Comparison of ENCODE assay signal across 34 cellular contexts in genomic region chr17:82826956-82827355, GRCh38. TPM values are rescaled to one million over a fixed set of nuclear protein-coding genes. Genes with fewer than 3 reads are reported as not detected.
"Had no signal": no experiment of that assay in that cellular context is flagged by ENCODE, and none has a peak within 500 bp of the region (broad histone marks: within the 10 kb centered on the region; RNA-seq: fewer than 3 reads in every experiment).

No MANE protein-coding gene starts in this region.

- H3K9me3 Mint-ChIP-seq: activated CD4-positive, alpha-beta memory T cell treated with anti-CD3 and anti-CD28 coated beads for 36 hours; activated T-cell treated with anti-CD3 and anti-CD28 coated beads, Interleukin-2, amount 50 U/mL, for 4 hours; activated T-helper 1 cell treated with anti-CD3 and anti-CD28 coated beads, Interleukin-12 subunit alpha, Interleukin-12 subunit beta, Interleukin-2, Interleukin-4 antibody, amounts not matched to agents 30 ng/mL and 10 ng/mL and 1 ng/mL, durations not matched to agents 14 hours and 24 hours and 36 hours had no signal

- H3K4me3 Mint-ChIP-seq: activated CD4-positive, alpha-beta memory T cell treated with anti-CD3 and anti-CD28 coated beads for 36 hours; activated naive CD8-positive, alpha-beta T cell treated with anti-CD3 and anti-CD28 coated beads, Interleukin-2, amount 10 ng/mL, durations not matched to agents 7 days and 5 days; activated T-cell treated with anti-CD3 and anti-CD28 coated beads, Interleukin-2, amount 50 U/mL, for 4 hours; activated T-helper 1 cell treated with anti-CD3 and anti-CD28 coated beads, Interleukin-12 subunit alpha, Interleukin-12 subunit beta, Interleukin-2, Interleukin-4 antibody, amounts not matched to agents 30 ng/mL and 10 ng/mL and 1 ng/mL, durations not matched to agents 14 hours and 24 hours and 36 hours; IgD-negative memory B cell had no signal

- DNase-seq: activated CD4-positive, alpha-beta memory T cell treated with anti-CD3 and anti-CD28 coated beads for 36 hours; activated CD4-positive, alpha-beta T cell treated with anti-CD3 and anti-CD28 coated beads, Interleukin-2, amount 50 U/mL, for 1 hour; activated CD8-positive, alpha-beta memory T cell treated with anti-CD3 and anti-CD28 coated beads, Interleukin-2, amount 50 U/mL, for 4 hours; activated naive CD4-positive, alpha-beta T cell treated with anti-CD3 and anti-CD28 coated beads, Interleukin-2, amount 50 U/mL, for 16 hours; activated naive CD8-positive, alpha-beta T cell treated with anti-CD3 and anti-CD28 coated beads, Interleukin-2, amount 10 ng/mL, durations not matched to agents 7 days and 5 days; activated T-cell treated with anti-CD3 and anti-CD28 coated beads for 4 hours; activated T-cell treated with anti-CD3 and anti-CD28 coated beads, Interleukin-2, amount 50 U/mL, for 4 hours; body of pancreas; caudate nucleus; cerebellar nuclear complex; Kasumi-1; KBM-7; MG63; NCI-H1048; NCI-H1105 treated with DMSO at 0.1 percent for 48 hours; NCI-H1436; NCI-H1694; NCI-H2029; NCI-H510A; NCI-H526; NCI-H748 treated with DMSO at 0.1 percent for 48 hours; NK-92 treated with Interleukin-12 subunit alpha and Interleukin-12 subunit beta, amount 100 ng/mL, for 24 hours; PC-3; Peyer's patch; RPMI8226; SW 1271; T-helper 1 cell; T-helper 2 cell; T-helper 9 cell; WERI-Rb-1 had no signal

- H3K27ac ChIP-seq: body of pancreas, breast epithelium, Peyer's patch, WERI-Rb-1 had no signal

- H3K4me1 Mint-ChIP-seq: activated naive CD8-positive, alpha-beta T cell treated with anti-CD3 and anti-CD28 coated beads, Interleukin-2, amount 10 ng/mL, durations not matched to agents 7 days and 5 days; IgD-negative memory B cell had no signal

- H3K27me3 Mint-ChIP-seq: activated CD4-positive, alpha-beta memory T cell treated with anti-CD3 and anti-CD28 coated beads for 36 hours; activated naive CD8-positive, alpha-beta T cell treated with anti-CD3 and anti-CD28 coated beads, Interleukin-2, amount 10 ng/mL, durations not matched to agents 7 days and 5 days; IgD-negative memory B cell had no signal

- H3K27ac Mint-ChIP-seq: activated CD4-positive, alpha-beta memory T cell treated with anti-CD3 and anti-CD28 coated beads for 36 hours; activated naive CD8-positive, alpha-beta T cell treated with anti-CD3 and anti-CD28 coated beads, Interleukin-2, amount 10 ng/mL, durations not matched to agents 7 days and 5 days; activated T-helper 1 cell treated with anti-CD3 and anti-CD28 coated beads, Interleukin-12 subunit alpha, Interleukin-12 subunit beta, Interleukin-2, Interleukin-4 antibody, amounts not matched to agents 30 ng/mL and 10 ng/mL and 1 ng/mL, durations not matched to agents 14 hours and 24 hours and 36 hours; IgD-negative memory B cell had no signal

- ATAC-seq: activated T-cell treated with anti-CD3 and anti-CD28 coated beads, Interleukin-2, amount 50 U/mL, for 4 hours; body of pancreas; PC-3; Right ventricle myocardium inferior had no signal

RNA-seq across cellular contexts. Expression of gene ZNF750, which starts 12.9 kb away (rescaled TPM):
- total RNA-seq: activated CD4-positive, alpha-beta memory T cell treated with anti-CD3 and anti-CD28 coated beads for 36 hours; activated naive CD8-positive, alpha-beta T cell treated with anti-CD3 and anti-CD28 coated beads, Interleukin-2, amount 10 ng/mL, durations not matched to agents 7 days and 5 days; activated T-cell treated with anti-CD3 and anti-CD28 coated beads, Interleukin-2, amount 50 U/mL, for 4 hours; activated T-helper 1 cell treated with anti-CD3 and anti-CD28 coated beads, Interleukin-12 subunit alpha, Interleukin-12 subunit beta, Interleukin-2, Interleukin-4 antibody, amounts not matched to agents 30 ng/mL and 10 ng/mL and 1 ng/mL, durations not matched to agents 14 hours and 24 hours and 36 hours; body of pancreas; PC-3; Peyer's patch; Right ventricle myocardium inferior had no signal
- polyA plus RNA-seq: IgD-negative memory B cell had no signal
